In genomic region chr1:91851130-91852010, GRCh38 we compare ENCODE assay signal across 8 cellular contexts. TPM values are rescaled to one million over a fixed set of nuclear protein-coding genes. Genes with fewer than 3 reads are reported as not detected.
DNase-seq lines count a peak whose midpoint lies in the region; ATAC-seq, FAIRE-seq and TF ChIP-seq lines count a peak whose summit lies in the region.

No MANE protein-coding gene starts in this region.

- TF ChIP-seq CTCF in CD14-positive monocyte (IDR thresholded peaks at IDR 0.05) = no peak

- peak overlapping the region in 4 of 5 donors; percentile 30 to 70 (median 66) for H3K9ac ChIP-seq in subcutaneous abdominal adipose tissue (ENCODE audit: low read length in 5 of 5)

- peaks cover 0 to 6% (median 0%) of the 10 kb centered on the region in 7 donors for H3K9me3 Mint-ChIP-seq in CD14-positive monocyte

- H3K4me3 ChIP-seq in MG63 = no peak overlapping the region
- peak overlapping the region in 4 of 5 donors; percentile 41 to 61 (median 44) for H3K4me3 ChIP-seq in subcutaneous abdominal adipose tissue (ENCODE audit: low read depth in 1 of 5, low read length in 5 of 5)

- intact Hi-C loops in CD14-positive monocyte (cut with micrococcal nuclease) = no loop called here

- peak; percentile 94 for FAIRE-seq in islet of Langerhans (lab: Jason Lieb, UNC)

- peak overlapping the region; percentile 79 for H3K27ac ChIP-seq in subcutaneous abdominal adipose tissue (ENCODE audit: low read depth, low read length)

- H3K4me1 Mint-ChIP-seq in CD14-positive monocyte = no peaks in the 10 kb centered on the region

- DNase-seq in MG63 = peak; percentile 79
- DNase-seq in amygdala (lab: John Stamatoyannopoulos, UW) = peak in 33 of 56 donors; percentile 1 to 59 (median 29)
- DNase-seq in activated CD4-positive, CD25-positive, alpha-beta regulatory T cell treated with anti-CD3 and anti-CD28 coated beads, Interleukin-2, amount 50 U/mL, for 72 hours = no peak
- no peak for DNase-seq in CD1c-positive myeloid dendritic cell (ENCODE audit: extremely low spot score)
- DNase-seq in CD14-positive monocyte (ENCODE audit: low spot score) = no peak

- H3K36me3 ChIP-seq in MG63 (no peaks in the 10 kb centered on the region), subcutaneous abdominal adipose tissue (ENCODE audit: control insufficient read depth in 5 of 5, insufficient read depth in 5 of 5, low read length in 5 of 5) (peaks cover 0 to 13% (median 3%) of the 10 kb centered on the region in 5 donors)

- no peak for ATAC-seq in HG03378 (IDR thresholded peaks at IDR 0.05; ENCODE audit: unreplicated experiment)

- H3K9me3 ChIP-seq in MG63 (no peaks in the 10 kb centered on the region), subcutaneous abdominal adipose tissue (ENCODE audit: control insufficient read depth in 5 of 5, low read length in 5 of 5) (no peaks in the 10 kb centered on the region)

- no peak overlapping the region for H3K4me3 Mint-ChIP-seq in CD14-positive monocyte

- H3K27me3 ChIP-seq in MG63 (no peaks in the 10 kb centered on the region), subcutaneous abdominal adipose tissue (ENCODE audit: control insufficient read depth in 5 of 5, insufficient read depth in 4 of 5, low read length in 5 of 5) (no peaks in the 10 kb centered on the region)

- H3K36me3 Mint-ChIP-seq in CD14-positive monocyte = no peaks in the 10 kb centered on the region

- H3K4me1 ChIP-seq in subcutaneous abdominal adipose tissue (ENCODE audit: control insufficient read depth in 5 of 5, insufficient read depth in 5 of 5, low read length in 5 of 5) = peaks cover under 1 to 35% (median 27%) of the 10 kb centered on the region in 5 donors

- peaks cover 2 to 4% (median 3%) of the 10 kb centered on the region in 3 donors for H3K27me3 Mint-ChIP-seq in CD14-positive monocyte (ENCODE audit: low read depth in 3 of 3)

- H3K27ac Mint-ChIP-seq in CD14-positive monocyte = peak overlapping the region in 1 of 7 donors; percentile 45

RNA-seq across cellular contexts. Expression of gene TGFBR3, which starts 34.6 kb away (rescaled TPM):
- 1.3 and 1.7 TPM in 2 replicates for total RNA-seq in MG63 (2014; rRNA removed; shearing (Covaris generic); ENCODE audit: low replicate concordance)
- polyA plus RNA-seq in CD14-positive monocyte = under 1 TPM; 0.20 to 0.28 TPM

Comparison
In these comparisons a context has a peak if more than half of its experiments do, and no peak if none do; other contexts are left out.
1. DNase-seq: peak in MG63 (single experiment) and amygdala (33 of 56); none in activated CD4-positive, CD25-positive, alpha-beta regulatory T cell treated with anti-CD3 and anti-CD28 coated beads, Interleukin-2, amount 50 U/mL, for 72 hours (single experiment), CD1c-positive myeloid dendritic cell (single experiment) and CD14-positive monocyte (single experiment).